In the genomic region with DNA sequence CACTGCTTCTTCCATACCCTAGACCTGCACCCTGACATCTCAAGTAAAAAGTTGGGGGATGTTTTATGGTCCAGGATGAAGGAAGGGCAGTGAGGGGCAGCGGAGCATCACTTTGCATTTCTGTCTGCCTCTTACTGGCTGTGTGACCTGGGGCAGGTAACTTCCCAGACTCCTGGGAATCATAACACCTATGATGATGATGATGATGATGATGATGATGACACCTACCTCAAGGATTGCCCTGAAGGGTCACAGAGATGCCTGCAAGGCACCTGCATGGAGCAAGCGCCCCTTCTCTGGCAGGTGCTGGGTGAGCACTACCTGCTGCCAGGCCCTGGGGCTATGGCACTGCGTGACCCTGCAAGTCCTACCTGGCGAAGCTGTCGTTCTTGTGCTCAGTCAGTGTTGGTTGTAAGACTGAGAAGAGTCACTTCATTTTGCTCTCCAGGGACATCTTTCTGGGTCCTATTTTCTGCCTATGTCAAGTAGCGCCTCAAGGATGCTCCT, we compare ENCODE assay signal across 14 cellular contexts. TPM values are rescaled to one million over a fixed set of nuclear protein-coding genes. Genes with fewer than 3 reads are reported as not detected.
DNase-seq lines count a peak whose midpoint lies in the region; ATAC-seq and TF ChIP-seq lines count a peak whose summit lies in the region.
"Had no signal": no experiment of that assay in that cellular context is flagged by ENCODE, and none has a peak within 500 bp of the region (broad histone marks: within the 10 kb centered on the region; RNA-seq: fewer than 3 reads in every experiment).

No MANE protein-coding gene starts in this region.

- TF ChIP-seq CTCF in natural killer cell (IDR thresholded peaks at IDR 0.05) (no peak), chondrocyte (IDR thresholded peaks at IDR 0.05) (no peak)

- H3K27ac Mint-ChIP-seq in natural killer cell treated with Interleukin-12 subunit alpha and Interleukin-12 subunit beta and Interleukin-15 and Interleukin-18, amount 100 ng/mL, for 72 hours, result no peak overlapping the region
- H3K27ac Mint-ChIP-seq in natural killer cell (no peak overlapping the region), chondrocyte (ENCODE audit: unreplicated experiment) (no peak overlapping the region)
- H3K27ac Mint-ChIP-seq: CD8-positive, alpha-beta T cell had no signal

- H3K4me1 Mint-ChIP-seq in natural killer cell treated with Interleukin-12 subunit alpha and Interleukin-12 subunit beta and Interleukin-15 and Interleukin-18, amount 100 ng/mL, for 72 hours (ENCODE audit: low read depth in 2 of 2), result peaks cover 2 to 8% of the 10 kb centered on the region in 2 donors
- peaks cover 7 to 12% of the 10 kb centered on the region in 2 donors for H3K4me1 Mint-ChIP-seq in natural killer cell
- peaks cover 5% of the 10 kb centered on the region for H3K4me1 Mint-ChIP-seq in chondrocyte (ENCODE audit: low read depth)

- H3K4me3 Mint-ChIP-seq in natural killer cell treated with Interleukin-12 subunit alpha and Interleukin-12 subunit beta and Interleukin-15 and Interleukin-18, amount 100 ng/mL, for 72 hours, result no peak overlapping the region
- H3K4me3 Mint-ChIP-seq in natural killer cell (no peak overlapping the region), chondrocyte (ENCODE audit: unreplicated experiment) (no peak overlapping the region)
- H3K4me3 Mint-ChIP-seq: CD4-positive, CD25-positive, alpha-beta regulatory T cell; CD8-positive, alpha-beta T cell had no signal

- ATAC-seq in natural killer cell treated with Interleukin-12 subunit alpha and Interleukin-12 subunit beta and Interleukin-15 and Interleukin-18, amount 100 ng/mL, for 72 hours, result no peak
- no peak for ATAC-seq in natural killer cell
- no peak for ATAC-seq in sciatic nerve
- ATAC-seq in HG03469 (IDR thresholded peaks at IDR 0.05; ENCODE audit: unreplicated experiment), result no peak
- ATAC-seq: CD8-positive, alpha-beta T cell had no signal

- no peaks in the 10 kb centered on the region for H3K9me3 Mint-ChIP-seq in natural killer cell treated with Interleukin-12 subunit alpha and Interleukin-12 subunit beta and Interleukin-15 and Interleukin-18, amount 100 ng/mL, for 72 hours
- H3K9me3 Mint-ChIP-seq in natural killer cell (no peaks in the 10 kb centered on the region), chondrocyte (ENCODE audit: low read depth) (no peaks in the 10 kb centered on the region)
- H3K9me3 Mint-ChIP-seq: CD8-positive, alpha-beta T cell had no signal

- H3K27me3 Mint-ChIP-seq in natural killer cell treated with Interleukin-12 subunit alpha and Interleukin-12 subunit beta and Interleukin-15 and Interleukin-18, amount 100 ng/mL, for 72 hours, result peaks cover 15 to 21% of the 10 kb centered on the region in 2 donors
- H3K27me3 Mint-ChIP-seq in natural killer cell (ENCODE audit: low read depth in 2 of 2) (peaks cover 27 to 29% of the 10 kb centered on the region in 2 donors), chondrocyte (ENCODE audit: low read depth) (peaks cover 7% of the 10 kb centered on the region)

- intact Hi-C loops in natural killer cell (cut with micrococcal nuclease) (no loop called here), sciatic nerve (cut with DNase I) (no loop called here)

- H3K36me3 Mint-ChIP-seq in natural killer cell treated with Interleukin-12 subunit alpha and Interleukin-12 subunit beta and Interleukin-15 and Interleukin-18, amount 100 ng/mL, for 72 hours, result no peaks in the 10 kb centered on the region
- H3K36me3 Mint-ChIP-seq in natural killer cell (no peaks in the 10 kb centered on the region), chondrocyte (ENCODE audit: low read depth) (no peaks in the 10 kb centered on the region)
- H3K36me3 Mint-ChIP-seq: CD4-positive, CD25-positive, alpha-beta regulatory T cell; CD8-positive, alpha-beta T cell had no signal

- DNase-seq in natural killer cell treated with Interleukin-12 subunit alpha and Interleukin-12 subunit beta and Interleukin-15 and Interleukin-18, amount 100 ng/mL, for 72 hours (ENCODE audit: low spot score), result peak; percentile 44
- DNase-seq in natural killer cell, result no peak
- peak; percentile 59 for DNase-seq in chondrocyte (ENCODE audit: low spot score)
- peak; percentile 13 for DNase-seq in sciatic nerve (ENCODE audit: low spot score)
- no peak for DNase-seq in NCI-H1694 treated with DMSO at 0.1 percent for 48 hours (lab: John Stamatoyannopoulos, UW)
- DNase-seq: Caco-2; CD4-positive, CD25-positive, alpha-beta regulatory T cell; CD8-positive, alpha-beta T cell; DMS153; DND-41; GOT3 had no signal

RNA-seq across cellular contexts. Expression of gene STH, which starts 46.2 kb away (rescaled TPM):
- not detected for total RNA-seq in natural killer cell treated with Interleukin-12 subunit alpha and Interleukin-12 subunit beta and Interleukin-15 and Interleukin-18, amount 100 ng/mL, for 72 hours
- total RNA-seq in natural killer cell (not detected), chondrocyte (not detected in 3 replicates), sciatic nerve (not detected)
- total RNA-seq: A172; A673; Caco-2; CD4-positive, CD25-positive, alpha-beta regulatory T cell; CD8-positive, alpha-beta T cell had no signal

RNA-seq across cellular contexts. Expression of gene MAPT, which starts 58.5 kb away (rescaled TPM):
- total RNA-seq in natural killer cell treated with Interleukin-12 subunit alpha and Interleukin-12 subunit beta and Interleukin-15 and Interleukin-18, amount 100 ng/mL, for 72 hours, result under 1 TPM; 0.14 to 0.17 TPM
- total RNA-seq in natural killer cell, result 1 to 10 TPM in 1 of 3 donors, under 1 TPM in 2; 0.14 to 1.3 (median 0.58) TPM
- total RNA-seq in chondrocyte, result 2.9 to 6.1 TPM (median 4.5 TPM) in 3 replicates
- 4.8 TPM for total RNA-seq in sciatic nerve

Comparison
In these comparisons a context has a peak if more than half of its experiments do, and no peak if none do; other contexts are left out.
1. DNase-seq: peak in natural killer cell treated with Interleukin-12 subunit alpha and Interleukin-12 subunit beta and Interleukin-15 and Interleukin-18, amount 100 ng/mL, for 72 hours (single experiment), chondrocyte (single experiment) and sciatic nerve (single experiment); none in natural killer cell (single experiment) and NCI-H1694 treated with DMSO at 0.1 percent for 48 hours (single experiment).